16 cellular contexts compared by ENCODE assay signal in the genomic region with DNA sequence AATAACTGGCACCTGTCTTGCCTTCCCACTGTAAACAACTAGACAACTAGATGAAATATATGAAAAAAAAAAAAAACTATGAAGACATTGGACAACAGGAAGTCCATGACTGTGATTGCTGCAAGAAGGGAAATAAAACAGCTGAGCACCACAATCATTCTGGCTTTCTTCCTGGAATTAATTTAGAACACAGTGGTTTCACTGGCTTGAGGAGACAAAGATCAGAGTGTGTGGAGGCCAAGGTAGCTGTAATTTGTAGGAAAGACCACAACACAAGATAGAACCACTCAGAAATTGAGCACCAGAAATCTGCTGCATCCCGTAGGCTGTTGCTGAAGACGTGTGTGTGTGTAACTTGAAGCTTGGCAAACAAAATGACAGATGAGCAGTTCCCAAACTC.
DNase-seq lines count a peak whose midpoint lies in the region; ATAC-seq and TF ChIP-seq lines count a peak whose summit lies in the region.
"Had no signal": no experiment of that assay in that cellular context is flagged by ENCODE, and none has a peak within 500 bp of the region (broad histone marks: within the 10 kb centered on the region; RNA-seq: fewer than 3 reads in every experiment).

No MANE protein-coding gene starts in this region.

- no peaks in the 10 kb centered on the region for H3F3A ChIP-seq in PC-3 (ENCODE audit: low read length, unreplicated experiment)

- DNase-seq in A673 (ENCODE audit: low spot score) (peak; percentile 9), PC-3 (no peak), foreskin fibroblast (peak; percentile 30 to 49), myocyte (ENCODE audit: low read depth) (peak; percentile 88), KG1 (lab: John Stamatoyannopoulos, UW) (no peak), NCI-H1417 treated with DMSO at 0.1 percent for 48 hours (lab: John Stamatoyannopoulos, UW) (no peak), GM10248 (ENCODE audit: extremely low spot score) (no peak), left colon (no peak)
- DNase-seq: mesenchymal stem cell; NCI-H187 treated with DMSO at 0.1 percent for 48 hours; NCI-H524 treated with DMSO at 0.1 percent for 48 hours; stimulated activated naive B cell treated with anti-CD40 and anti-IgM and Interleukin-4, amounts not matched to agents 10 μg/mL and 1 μg/mL and 100 μg/mL, for 72 hours; SW 1271 had no signal

- H3K79me2 ChIP-seq in PC-3 (ENCODE audit: low read length): no peaks in the 10 kb centered on the region

- no peak for TF ChIP-seq CTCF in A673 (conservative IDR thresholded peaks at IDR 0.05; ENCODE audit: low read depth, low read length)
- no peak for TF ChIP-seq CTCF in PC-3 (conservative IDR thresholded peaks at IDR 0.05; ENCODE audit: low read depth, low read length)
- no peak for TF ChIP-seq CTCF in foreskin fibroblast (IDR thresholded peaks at IDR 0.05; ENCODE audit: low read depth, low read length)
- no peak for TF ChIP-seq CTCF in GM10248 (IDR thresholded peaks at IDR 0.05; ENCODE audit: control extremely low read depth, extremely low read depth, low read depth, missing control alignments)

- H3K9me3 ChIP-seq in A673 (ENCODE audit: low read depth, low read length, poor library complexity, severe bottlenecking) (peaks cover 8% of the 10 kb centered on the region), PC-3 (ENCODE audit: low read length) (no peaks in the 10 kb centered on the region)

- intact Hi-C loops in A673 (cut with micrococcal nuclease; ENCODE audit: unreplicated experiment): no loop called here
- intact Hi-C loops in PC-3 (cut with micrococcal nuclease): no loop called here
- intact Hi-C loops in left colon (cut with DNase I, micrococcal nuclease): no loop called here

- CTCF ChIA-PET in A673 (lab: Charles Lee): interaction anchor here (0.5 kb wide), 1 partner anchor 691 kb away, joined by 12 read pairs; no protein-coding TSS in a partner anchor
- CTCF ChIA-PET in PC-3 (lab: Charles Lee): interaction anchor here (0.7 kb wide), 1 partner anchor 39 kb away, joined by 3 read pairs; no protein-coding TSS in a partner anchor
- CTCF ChIA-PET in GM10248 (lab: Yijun Ruan, JAX): no interaction called here

- no peak overlapping the region for H3K9ac ChIP-seq in PC-3 (ENCODE audit: low read length)

- H3K4me1 ChIP-seq in A673 (ENCODE audit: insufficient read depth, low read length, poor library complexity, severe bottlenecking) (no peaks in the 10 kb centered on the region), PC-3 (ENCODE audit: insufficient read depth, low read length) (no peaks in the 10 kb centered on the region)
- H3K4me1 ChIP-seq: A549, body of pancreas had no signal

- H3K36me3 ChIP-seq in A673 (ENCODE audit: insufficient read depth, low read length, poor library complexity, severe bottlenecking) (no peaks in the 10 kb centered on the region), PC-3 (ENCODE audit: low read depth, low read length) (no peaks in the 10 kb centered on the region)

- POLR2A ChIA-PET in A673 (lab: Charles Lee; ENCODE audit: low non-redundant PET): no interaction called here
- POLR2A ChIA-PET in PC-3 (lab: Charles Lee; ENCODE audit: unreplicated experiment): no interaction called here
- POLR2A ChIA-PET in GM10248 (lab: Yijun Ruan, JAX): no interaction called here

- H3K4me3 ChIP-seq in A673 (ENCODE audit: low read depth, low read length, poor library complexity, severe bottlenecking) (no peak overlapping the region), PC-3 (ENCODE audit: low read length) (no peak overlapping the region), foreskin fibroblast (ENCODE audit: low read depth in 1 of 2, low read length in 2 of 2) (no peak overlapping the region)
- H3K4me3 ChIP-seq: A549, body of pancreas had no signal

- no peak for ATAC-seq in PC-3
- ATAC-seq in left colon: no peak
- ATAC-seq: A549; body of pancreas; Panc1; stimulated activated naive B cell treated with anti-CD40 and anti-IgM and Interleukin-4, amounts not matched to agents 10 μg/mL and 1 μg/mL and 100 μg/mL, for 72 hours had no signal

- H3K27me3 ChIP-seq in A673 (replicated peaks; ENCODE audit: insufficient read depth, low read depth, low read length, poor library complexity): no peaks in the 10 kb centered on the region
- H3K27me3 ChIP-seq in PC-3 (ENCODE audit: low read length): no peaks in the 10 kb centered on the region
- H3K27me3 ChIP-seq: body of pancreas had no signal

- H3K9me2 ChIP-seq in PC-3 (replicated peaks; ENCODE audit: low read length): no peaks in the 10 kb centered on the region

- H3K4me2 ChIP-seq in PC-3 (ENCODE audit: low read length): no peak overlapping the region
- H3K4me2 ChIP-seq: A549 had no signal

- no peaks in the 10 kb centered on the region for H4K20me1 ChIP-seq in PC-3 (ENCODE audit: low read length)

- H3K27ac ChIP-seq in A673 (ENCODE audit: low read depth, low read length, poor library complexity, severe bottlenecking) (no peak overlapping the region), PC-3 (ENCODE audit: low read length) (no peak overlapping the region)
- H3K27ac ChIP-seq: A549 had no signal

- H2AFZ ChIP-seq in PC-3 (ENCODE audit: low read length): peak overlapping the region; percentile 34; the same call in 1 of the 2 replicates

- BruUV-seq in A673 (replicated peaks; lab: Mats Ljungman, UMichigan): no TSS peak
- BruUV-seq in PC-3 (replicated peaks; lab: Mats Ljungman, UMichigan): no TSS peak

Comparison
In these comparisons a context has a peak if more than half of its experiments do, and no peak if none do; other contexts are left out.
1. DNase-seq: peak in A673 (single experiment), foreskin fibroblast (2 of 2) and myocyte (single experiment); none in PC-3 (single experiment), KG1 (single experiment), NCI-H1417 treated with DMSO at 0.1 percent for 48 hours (single experiment), GM10248 (single experiment) and left colon (0 of 2).